In genomic region chr7:158420591-158421340, GRCh38 we compare ENCODE assay signal across 15 cellular contexts.
DNase-seq lines count a peak whose midpoint lies in the region; ATAC-seq and TF ChIP-seq lines count a peak whose summit lies in the region.
"Had no signal": no experiment of that assay in that cellular context is flagged by ENCODE, and none has a peak within 500 bp of the region (broad histone marks: within the 10 kb centered on the region; RNA-seq: fewer than 3 reads in every experiment).

No MANE protein-coding gene starts in this region.

- H3K27me3 Mint-ChIP-seq in chondrocyte (ENCODE audit: low read depth) (no peaks in the 10 kb centered on the region), nephron (ENCODE audit: low read depth) (peaks cover 22% of the 10 kb centered on the region)
- H3K27me3 Mint-ChIP-seq: B cell had no signal

- no peak overlapping the region for H3K4me3 Mint-ChIP-seq in chondrocyte (ENCODE audit: unreplicated experiment)
- no peak overlapping the region for H3K4me3 Mint-ChIP-seq in nephron
- H3K4me3 Mint-ChIP-seq: B cell; CD8-positive, alpha-beta T cell; GM23338 had no signal

- H3K27ac ChIP-seq in WERI-Rb-1 (peak overlapping the region; percentile 48), upper lobe of right lung (no peak overlapping the region)
- H3K27ac ChIP-seq: BLaER1 treated with 17β-estradiol and CSF1 and Interleukin-3, amounts not matched to agents 10 nM and 100 nM had no signal

- intact Hi-C loops in upper lobe of right lung (cut with DNase I): no loop called here

- H3K27ac Mint-ChIP-seq in chondrocyte (ENCODE audit: unreplicated experiment): no peak overlapping the region
- peak overlapping the region; percentile 35 to 72 (median 62) for H3K27ac Mint-ChIP-seq in nephron
- H3K27ac Mint-ChIP-seq: B cell; CD8-positive, alpha-beta T cell; GM23338 had no signal

- no peak for TF ChIP-seq CTCF in WERI-Rb-1 (IDR thresholded peaks at IDR 0.05; ENCODE audit: low read depth, low read length)
- no peak for TF ChIP-seq CTCF in chondrocyte (IDR thresholded peaks at IDR 0.05)
- TF ChIP-seq CTCF in nephron (IDR thresholded peaks at IDR 0.05; ENCODE audit: unreplicated experiment in 3 of 3): no peak
- no peak for TF ChIP-seq CTCF in upper lobe of right lung (IDR thresholded peaks at IDR 0.05)

- H3K36me3 Mint-ChIP-seq in chondrocyte (ENCODE audit: low read depth) (no peaks in the 10 kb centered on the region), nephron (ENCODE audit: low read depth) (no peaks in the 10 kb centered on the region)
- H3K36me3 Mint-ChIP-seq: CD8-positive, alpha-beta T cell had no signal

- H3K4me1 Mint-ChIP-seq in chondrocyte (ENCODE audit: low read depth): no peaks in the 10 kb centered on the region
- H3K4me1 Mint-ChIP-seq in nephron: peaks cover 12% of the 10 kb centered on the region
- H3K4me1 Mint-ChIP-seq: B cell, GM23338 had no signal

- H3K27me3 ChIP-seq in WERI-Rb-1 (ENCODE audit: insufficient read depth, low read depth, severe bottlenecking) (no peaks in the 10 kb centered on the region), upper lobe of right lung (no peaks in the 10 kb centered on the region)
- H3K27me3 ChIP-seq: BLaER1 treated with 17β-estradiol and CSF1 and Interleukin-3, amounts not matched to agents 10 nM and 100 nM had no signal

- H3K9me3 Mint-ChIP-seq in chondrocyte (ENCODE audit: low read depth): peaks cover 7% of the 10 kb centered on the region
- peaks cover 13% of the 10 kb centered on the region for H3K9me3 Mint-ChIP-seq in nephron

- H3K36me3 ChIP-seq in WERI-Rb-1 (no peaks in the 10 kb centered on the region), upper lobe of right lung (no peaks in the 10 kb centered on the region)
- H3K36me3 ChIP-seq: BLaER1 treated with 17β-estradiol and CSF1 and Interleukin-3, amounts not matched to agents 10 nM and 100 nM had no signal

- H3K4me3 ChIP-seq in WERI-Rb-1 (ENCODE audit: low read depth, low read length) (no peak overlapping the region), upper lobe of right lung (no peak overlapping the region)
- H3K4me3 ChIP-seq: BLaER1 treated with 17β-estradiol and CSF1 and Interleukin-3, amounts not matched to agents 10 nM and 100 nM; GM23338 had no signal

- no peak for ATAC-seq in upper lobe of right lung
- ATAC-seq: CD8-positive, alpha-beta T cell; GM23338 had no signal

- no peaks in the 10 kb centered on the region for H3K4me1 ChIP-seq in upper lobe of right lung

- H3K9me3 ChIP-seq in WERI-Rb-1 (ENCODE audit: severe bottlenecking) (peaks cover 5% of the 10 kb centered on the region), upper lobe of right lung (no peaks in the 10 kb centered on the region)

- DNase-seq in WERI-Rb-1: no peak
- peak; percentile 68 for DNase-seq in chondrocyte (ENCODE audit: low spot score)
- DNase-seq in upper lobe of right lung: peak; percentile 28
- DNase-seq in activated gamma-delta T cell (lab: John Stamatoyannopoulos, UW): no peak
- DNase-seq in NCI-H524 (lab: John Stamatoyannopoulos, UW): no peak
- DNase-seq: Calu3; CD8-positive, alpha-beta T cell; DND-41; EL; HCEC 1CT; IMR-90 had no signal

Comparison
In these comparisons a context has a peak if more than half of its experiments do, and no peak if none do; other contexts are left out.
1. DNase-seq: peak in chondrocyte (single experiment) and upper lobe of right lung (single experiment); none in WERI-Rb-1 (single experiment), activated gamma-delta T cell (single experiment) and NCI-H524 (0 of 2).